12 cellular contexts compared by ENCODE assay signal in the genomic region with DNA sequence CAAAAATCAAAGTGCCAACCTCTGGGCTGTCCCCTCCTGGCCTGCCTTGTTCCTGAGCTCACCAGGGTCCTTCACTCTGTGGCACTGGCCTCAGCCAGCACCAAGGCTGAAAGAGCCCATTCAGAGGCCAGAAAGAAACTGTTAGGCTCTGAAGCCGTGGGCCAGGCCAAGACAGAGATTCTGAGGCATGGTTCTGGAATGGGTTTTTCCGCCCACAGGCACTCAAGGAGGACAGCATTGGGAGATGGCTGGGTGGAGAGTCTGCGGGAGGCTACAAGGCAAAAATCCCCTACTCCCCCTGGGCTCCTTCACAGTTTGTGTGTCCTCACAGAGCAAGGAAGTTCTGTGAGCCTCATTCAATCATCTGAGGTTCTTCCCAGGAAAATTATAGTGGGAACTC. TPM values are rescaled to one million over a fixed set of nuclear protein-coding genes. Genes with fewer than 3 reads are reported as not detected.
DNase-seq lines count a peak whose midpoint lies in the region; ATAC-seq and TF ChIP-seq lines count a peak whose summit lies in the region.
"Had no signal": no experiment of that assay in that cellular context is flagged by ENCODE, and none has a peak within 500 bp of the region (broad histone marks: within the 10 kb centered on the region; RNA-seq: fewer than 3 reads in every experiment).

No MANE protein-coding gene starts in this region.

- no peak for TF ChIP-seq CTCF in sigmoid colon (IDR thresholded peaks at IDR 0.05)
- TF ChIP-seq CTCF in prostate gland (IDR thresholded peaks at IDR 0.05) = no peak

- H3K27me3 ChIP-seq in sigmoid colon (no peaks in the 10 kb centered on the region), Karpas-422 (ENCODE audit: low read length) (no peaks in the 10 kb centered on the region), prostate gland (replicated peaks; ENCODE audit: insufficient read depth) (no peaks in the 10 kb centered on the region)

- no peaks in the 10 kb centered on the region for H4K20me1 ChIP-seq in Karpas-422 (ENCODE audit: insufficient read depth, low read depth, low read length)

- no peaks in the 10 kb centered on the region for H3K79me2 ChIP-seq in Karpas-422 (ENCODE audit: low read length)

- no peak for ATAC-seq in GM21825 (IDR thresholded peaks at IDR 0.05; ENCODE audit: unreplicated experiment)
- ATAC-seq: activated CD8-positive, alpha-beta T cell treated with anti-CD3 and anti-CD28 coated beads for 36 hours; K562 had no signal

- H3K9me3 ChIP-seq in sigmoid colon (no peaks in the 10 kb centered on the region), Karpas-422 (ENCODE audit: low read length) (no peaks in the 10 kb centered on the region), prostate gland (no peaks in the 10 kb centered on the region)

- H3K27ac ChIP-seq in sigmoid colon (peak overlapping the region; percentile 15 to 51 (median 34)), Karpas-422 (ENCODE audit: low read length) (no peak overlapping the region), prostate gland (no peak overlapping the region)

- H2AFZ ChIP-seq in Karpas-422 (ENCODE audit: low read length) = no peak overlapping the region

- TF ChIP-seq EP300 in sigmoid colon (IDR thresholded peaks at IDR 0.05) = no peak

- H3K4me2 ChIP-seq in Karpas-422 (ENCODE audit: low read depth, low read length, poor library complexity, severe bottlenecking) = no peak overlapping the region

- TF ChIP-seq POLR2A in sigmoid colon (IDR thresholded peaks at IDR 0.05) (no peak), prostate gland (IDR thresholded peaks at IDR 0.05) (no peak)

- H3K4me3 ChIP-seq in sigmoid colon = no peak overlapping the region
- H3K4me3 ChIP-seq in Karpas-422 (ENCODE audit: low read length) = no peak overlapping the region
- H3K4me3 ChIP-seq in prostate gland = no peak overlapping the region
- H3K4me3 ChIP-seq: K562 had no signal

- 76 to 81% methylated on average over 3 of the region's 3 CpGs for WGBS in sigmoid colon, 2 donors
- 62% methylated on average over 3 of the region's 3 CpGs for WGBS in prostate gland

- H3K36me3 ChIP-seq in sigmoid colon (no peaks in the 10 kb centered on the region), Karpas-422 (ENCODE audit: insufficient read depth, low read length) (no peaks in the 10 kb centered on the region), prostate gland (no peaks in the 10 kb centered on the region)

- H3K4me1 ChIP-seq in sigmoid colon (peaks cover 0 to 12% (median 4%) of the 10 kb centered on the region in 4 donors), Karpas-422 (ENCODE audit: low read length) (no peaks in the 10 kb centered on the region), prostate gland (replicated peaks) (no peaks in the 10 kb centered on the region)

- DNase-seq in C1 segment of cervical spinal cord (lab: John Stamatoyannopoulos, UW) (peak in 8 of 14 donors; percentile 8 to 53 (median 32)), amniotic stem cell (lab: John Stamatoyannopoulos, UW) (peak; percentile 63), glomerular visceral epithelial cell (ENCODE audit: extremely low spot score) (peak; percentile 41), sigmoid colon (peak; percentile 74), NCI-H2081 treated with DMSO at 0.1 percent for 48 hours (lab: John Stamatoyannopoulos, UW) (no peak), Karpas-422 (no peak), prostate gland (ENCODE audit: low spot score) (no peak)
- DNase-seq: activated CD8-positive, alpha-beta T cell treated with anti-CD3 and anti-CD28 coated beads for 36 hours; Calu3; NCI-H446 had no signal

- H3K9me2 ChIP-seq in Karpas-422 (replicated peaks; ENCODE audit: insufficient read depth, low read length) = no peaks in the 10 kb centered on the region

- intact Hi-C loops in sigmoid colon (cut with DNase I) (no loop called here), prostate gland (cut with DNase I) (no loop called here)

- no peak overlapping the region for H3K9ac ChIP-seq in Karpas-422 (ENCODE audit: low read length)

RNA-seq across cellular contexts. Expression of gene GRIFIN, which starts 31.7 kb away (rescaled TPM):
- total RNA-seq in sigmoid colon (not detected), prostate gland (not detected)
- not detected for polyA plus RNA-seq in sigmoid colon
- total RNA-seq in Karpas-422 (2014; rRNA removed; shearing (Covaris generic); ENCODE audit: low replicate concordance) = not detected in 2 replicates
- total RNA-seq: activated CD8-positive, alpha-beta T cell treated with anti-CD3 and anti-CD28 coated beads for 36 hours; Calu3; K562 had no signal
- polyA plus RNA-seq: K562 had no signal

RNA-seq across cellular contexts. Expression of gene CHST12, which starts 41.1 kb away (rescaled TPM):
- 10 to 100 TPM in 3 of 4 donors, 1 to 10 TPM in 1; 7.5 to 10.9 (median 10.4) TPM for total RNA-seq in sigmoid colon
- polyA plus RNA-seq in sigmoid colon = 10 to 100 TPM in 1 of 3 donors, 1 to 10 TPM in 2; 1.2 to 11.9 (median 3.2) TPM
- total RNA-seq in Karpas-422 (2014; rRNA removed; shearing (Covaris generic); ENCODE audit: low replicate concordance) = 0.82 and 5.0 TPM in 2 replicates
- total RNA-seq in prostate gland = 10 to 100 TPM; 22.4 to 36.1 TPM

Comparison
In these comparisons a context has a peak if more than half of its experiments do, and no peak if none do; other contexts are left out.
1. DNase-seq: peak in C1 segment of cervical spinal cord (8 of 14), amniotic stem cell (single experiment), glomerular visceral epithelial cell (single experiment) and sigmoid colon (single experiment); none in NCI-H2081 treated with DMSO at 0.1 percent for 48 hours (single experiment), Karpas-422 (single experiment) and prostate gland (single experiment).
2. H3K27ac ChIP-seq: peak in sigmoid colon (4 of 4); none in Karpas-422 (single experiment) and prostate gland (0 of 2).